ENCODE assay signal across 10 cellular contexts in genomic region chr19:3516675-3517207, GRCh38. TPM values are rescaled to one million over a fixed set of nuclear protein-coding genes. Genes with fewer than 3 reads are reported as not detected.
DNase-seq lines count a peak whose midpoint lies in the region; TF ChIP-seq lines count a peak whose summit lies in the region.
"Had no signal": no experiment of that assay in that cellular context is flagged by ENCODE, and none has a peak within 500 bp of the region (broad histone marks: within the 10 kb centered on the region; RNA-seq: fewer than 3 reads in every experiment).

No MANE protein-coding gene starts in this region.

- TF ChIP-seq CTCF in liver (IDR thresholded peaks at IDR 0.05; ENCODE audit: low read depth, low read length, missing input control) (no peak), mesothelial cell of epicardium (IDR thresholded peaks at IDR 0.05; ENCODE audit: unreplicated experiment) (no peak)

- TF ChIP-seq RAD21 in liver (IDR thresholded peaks at IDR 0.05), result no peak

- H3K9me3 Mint-ChIP-seq in mesothelial cell of epicardium, result no peaks in the 10 kb centered on the region

- H3K27me3 ChIP-seq in liver (ENCODE audit: control insufficient read depth in 4 of 4, insufficient read depth in 4 of 4, low read length in 3 of 4) (no peaks in the 10 kb centered on the region), H7 (ENCODE audit: control insufficient read depth, insufficient read depth, low read length) (no peaks in the 10 kb centered on the region)
- H3K27me3 ChIP-seq: tibial artery had no signal

- peaks cover 23 to 56% (median 44%) of the 10 kb centered on the region in 4 donors for H3K4me1 ChIP-seq in liver (ENCODE audit: control insufficient read depth in 4 of 4, insufficient read depth in 4 of 4, low read length in 3 of 4)

- no peak overlapping the region for H3K4me3 Mint-ChIP-seq in mesothelial cell of epicardium
- H3K4me3 Mint-ChIP-seq: activated naive CD8-positive, alpha-beta T cell had no signal

- WGBS in liver, result 31% methylated on average over 15 of the region's 15 CpGs

- peaks cover 4% of the 10 kb centered on the region for H3K36me3 Mint-ChIP-seq in mesothelial cell of epicardium

- H3K9ac ChIP-seq in liver (ENCODE audit: low read depth in 1 of 2, low read length in 2 of 2), result no peak overlapping the region

- H3K4me3 ChIP-seq in Jurkat, Clone E6-1 (ENCODE audit: low read length), result no peak overlapping the region
- no peak overlapping the region for H3K4me3 ChIP-seq in liver (ENCODE audit: low read depth in 1 of 3, low read length in 3 of 3)
- no peak overlapping the region for H3K4me3 ChIP-seq in H7 (ENCODE audit: insufficient read depth, low read depth, low read length)
- H3K4me3 ChIP-seq: tibial artery had no signal

- H3K27me3 Mint-ChIP-seq in mesothelial cell of epicardium (ENCODE audit: low read depth), result no peaks in the 10 kb centered on the region
- H3K27me3 Mint-ChIP-seq: activated naive CD8-positive, alpha-beta T cell had no signal

- DNase-seq in COLO668 (lab: John Stamatoyannopoulos, UW; ENCODE audit: unreplicated experiment) (peak; percentile 96), RPMI8226 (peak; percentile 96), mesothelial cell of epicardium (ENCODE audit: low spot score in 2 of 2, unreplicated experiment in 2 of 2) (no peak), SIG-M5 (lab: John Stamatoyannopoulos, UW) (no peak), H7 (no peak), NK-92 (lab: John Stamatoyannopoulos, UW; ENCODE audit: unreplicated experiment) (no peak)
- DNase-seq in Jurkat, Clone E6-1 (ENCODE audit: low read depth, low spot score), result peak; percentile 61
- DNase-seq: tibial artery had no signal

- H3K9me3 ChIP-seq in liver (ENCODE audit: control insufficient read depth in 4 of 4, low read length in 3 of 4), result no peaks in the 10 kb centered on the region
- H3K9me3 ChIP-seq: tibial artery had no signal

- H3K27ac Mint-ChIP-seq in mesothelial cell of epicardium, result no peak overlapping the region
- H3K27ac Mint-ChIP-seq: activated naive CD8-positive, alpha-beta T cell had no signal

- peak overlapping the region; percentile 52 to 63 for H3K27ac ChIP-seq in liver (ENCODE audit: low read depth in 1 of 2, low read length in 2 of 2)
- H3K27ac ChIP-seq: tibial artery had no signal

- H3K4me1 Mint-ChIP-seq in mesothelial cell of epicardium, result peaks cover 5% of the 10 kb centered on the region

- H3K36me3 ChIP-seq in liver (ENCODE audit: control insufficient read depth in 4 of 4, insufficient read depth in 3 of 4, low read depth in 1 of 4, low read length in 3 of 4) (peaks cover 0 to 3% (median 1%) of the 10 kb centered on the region in 4 donors), H7 (replicated peaks; ENCODE audit: control insufficient read depth, insufficient read depth, low read length) (no peaks in the 10 kb centered on the region; the same call in none of the 2 replicates)

TF ChIP-seq in liver, 16 proteins besides CTCF, POLR2A, EP300 and RAD21:
- TF ChIP-seq EGR1 (IDR thresholded peaks at IDR 0.05; ENCODE audit: low read depth in 2 of 2) (no peak), SP1 (IDR thresholded peaks at IDR 0.05) (peak; percentile 60), ATF3 (IDR thresholded peaks at IDR 0.05) (no peak), JUND (IDR thresholded peaks at IDR 0.05) (peak in 1 of 2 donors; percentile 13), GABPA (IDR thresholded peaks at IDR 0.05 in 1 of 2, conservative IDR thresholded peaks at IDR 0.05 in 1 of 2) (no peak), FOXA1 (IDR thresholded peaks at IDR 0.05) (peak; percentile 81), YY1 (IDR thresholded peaks at IDR 0.05) (peak; percentile 57), TAF1 (conservative IDR thresholded peaks at IDR 0.05) (no peak), ZBTB33 (IDR thresholded peaks at IDR 0.05) (no peak), MAX (IDR thresholded peaks at IDR 0.05) (no peak), RXRA (IDR thresholded peaks at IDR 0.05) (peak; percentile 18 to 82), REST (IDR thresholded peaks at IDR 0.05) (no peak), HNF4G (IDR thresholded peaks at IDR 0.05) (no peak), NR2F2 (IDR thresholded peaks at IDR 0.05) (no peak), FOXA2 (IDR thresholded peaks at IDR 0.05) (peak; percentile 93), HNF4A (conservative IDR thresholded peaks at IDR 0.05) (peak in 1 of 2 donors; percentile 59)

RNA-seq across cellular contexts. Expression of gene FZR1, which starts 10.6 kb away (rescaled TPM):
- polyA plus RNA-seq in Jurkat, Clone E6-1 (2012; ENCODE audit: insufficient read depth, insufficient read length), result 55.9 TPM
- total RNA-seq in liver (10 to 100 TPM; 17.0 to 27.3 TPM), mesothelial cell of epicardium (53.7 to 54.9 TPM (median 53.9 TPM) in 3 replicates)
- polyA plus RNA-seq in liver, result 10 to 100 TPM; 18.0 to 22.5 TPM
- total RNA-seq in H7 (2014; rRNA removed; shearing (Covaris generic)), result 71.6 and 76.6 TPM in 2 replicates

RNA-seq across cellular contexts. Expression of gene DOHH, which starts 16.3 kb away (rescaled TPM):
- 21.1 TPM for polyA plus RNA-seq in Jurkat, Clone E6-1 (2012; ENCODE audit: insufficient read depth, insufficient read length)
- total RNA-seq in liver, result 10 to 100 TPM in 1 of 2 donors, 1 to 10 TPM in 1; 8.1 to 12.0 TPM
- 10 to 100 TPM in 1 of 2 donors, 1 to 10 TPM in 1; 1.4 to 10.2 TPM for polyA plus RNA-seq in liver
- total RNA-seq in mesothelial cell of epicardium, result 8.5 to 9.1 TPM (median 8.7 TPM) in 3 replicates
- total RNA-seq in H7 (2014; rRNA removed; shearing (Covaris generic)), result 24.1 and 32.1 TPM in 2 replicates

RNA-seq across cellular contexts. Expression of gene TEKTIP1, which starts 22.2 kb away (rescaled TPM):
- polyA plus RNA-seq in Jurkat, Clone E6-1 (2012; ENCODE audit: insufficient read depth, insufficient read length), result 3.6 TPM
- total RNA-seq in liver, result under 1 TPM in 1 of 2 donors, not detected in 1; 0.17 TPM
- not detected for polyA plus RNA-seq in liver
- 2.3 to 3.5 TPM (median 2.6 TPM) in 3 replicates for total RNA-seq in mesothelial cell of epicardium
- 1.6 TPM in 1 of 2 replicates, not detected in the other for total RNA-seq in H7 (2014; rRNA removed; shearing (Covaris generic))

RNA-seq across cellular contexts. Expression of gene SMIM44, which starts 33.5 kb away (rescaled TPM):
- not detected for polyA plus RNA-seq in Jurkat, Clone E6-1 (2012; ENCODE audit: insufficient read depth, insufficient read length)
- total RNA-seq in liver, result not detected
- not detected for polyA plus RNA-seq in liver
- total RNA-seq in mesothelial cell of epicardium, result not detected in 3 replicates
- total RNA-seq in H7 (2014; rRNA removed; shearing (Covaris generic)), result not detected in 2 replicates

RNA-seq across cellular contexts. Expression of gene SMIM24, which starts 36.4 kb away (rescaled TPM):
- 30.0 TPM for polyA plus RNA-seq in Jurkat, Clone E6-1 (2012; ENCODE audit: insufficient read depth, insufficient read length)
- total RNA-seq in liver (1 to 10 TPM in 1 of 2 donors, under 1 TPM in 1; 0.17 to 2.8 TPM), mesothelial cell of epicardium (0.60 TPM in 1 of 3 replicates, not detected in the others)
- polyA plus RNA-seq in liver, result 10 to 100 TPM in 1 of 2 donors, 1 to 10 TPM in 1; 2.7 to 13.7 TPM
- total RNA-seq in H7 (2014; rRNA removed; shearing (Covaris generic)), result 6.0 and 10.9 TPM in 2 replicates

Comparison
In these comparisons a context has a peak if more than half of its experiments do, and no peak if none do; other contexts are left out.
1. DNase-seq: peak in COLO668 (single experiment), Jurkat, Clone E6-1 (single experiment) and RPMI8226 (single experiment); none in mesothelial cell of epicardium (0 of 2), SIG-M5 (single experiment), H7 (single experiment) and NK-92 (single experiment).